In genomic region chr18:50286391-50287027, GRCh38 we compare ENCODE assay signal across 1 cellular context.
A peak's percentile ranks its signal among the peaks of the same experiment; 100 is the strongest.
TF ChIP-seq lines count a peak whose summit lies in the region.

No MANE protein-coding gene starts in this region.

TF ChIP-seq in HEK293, 187 proteins besides CTCF, POLR2A, EP300 and RAD21 (continued from another document):
- 0 out of 2 replicates have a peak, but pooled peaks have one; percentile 21 for TF ChIP-seq ZBTB11 (tag by site-specific recombination; conservative IDR thresholded peaks at IDR 0.05; ENCODE audit: low read depth)
- peak; percentile 17 for TF ChIP-seq ZBTB26 (tag by site-specific recombination; optimal IDR thresholded peaks at IDR 0.05)
- TF ChIP-seq ZNF529 (tag by site-specific recombination; IDR thresholded peaks at IDR 0.05; ENCODE audit: insufficient replicate concordance), result no peak
- peak; percentile 54; the same call in 1 of the 2 replicates for TF ChIP-seq KLF16 (tag by site-specific recombination; IDR thresholded peaks at IDR 0.05)
- peak; percentile 93 for TF ChIP-seq SP3 (tag by site-specific recombination; IDR thresholded peaks at IDR 0.05)
- no peak for TF ChIP-seq ZNF555 (tag by site-specific recombination; conservative IDR thresholded peaks at IDR 0.05)
- TF ChIP-seq KLF7 (tag by site-specific recombination; IDR thresholded peaks at IDR 0.05; ENCODE audit: borderline replicate concordance), result peak; percentile 69
- peak; percentile 94 for TF ChIP-seq KLF9 (tag by site-specific recombination; IDR thresholded peaks at IDR 0.05; ENCODE audit: low read depth)
- TF ChIP-seq KLF1 (tag by site-specific recombination; IDR thresholded peaks at IDR 0.05), result peak; percentile 95
- no peak for TF ChIP-seq PRDM1 (tag by site-specific recombination; IDR thresholded peaks at IDR 0.05)
- TF ChIP-seq ZNF354C (tag by site-specific recombination; IDR thresholded peaks at IDR 0.05; ENCODE audit: borderline replicate concordance, low read depth), result no peak
- TF ChIP-seq GLI2 (tag by site-specific recombination; IDR thresholded peaks at IDR 0.05; ENCODE audit: borderline replicate concordance, low read depth), result no peak
- TF ChIP-seq GLIS2 (tag by site-specific recombination; IDR thresholded peaks at IDR 0.05), result peak; percentile 31
- no peak for TF ChIP-seq ZBTB44 (tag by site-specific recombination; IDR thresholded peaks at IDR 0.05)
- TF ChIP-seq ZNF433 (tag by site-specific recombination; IDR thresholded peaks at IDR 0.05; ENCODE audit: low read depth), result no peak
- peak; percentile 85 for TF ChIP-seq SP2 (tag by site-specific recombination; IDR thresholded peaks at IDR 0.05)
- no peak for TF ChIP-seq ZNF530 (tag by site-specific recombination; IDR thresholded peaks at IDR 0.05; ENCODE audit: low read depth)
- TF ChIP-seq GLIS1 (tag by site-specific recombination; IDR thresholded peaks at IDR 0.05), result no peak; the same call in 1 of the 2 replicates
- TF ChIP-seq KLF17 (tag by site-specific recombination; IDR thresholded peaks at IDR 0.05), result peak; percentile 36; the same call in 1 of the 2 replicates
- TF ChIP-seq ZNF510 (tag by site-specific recombination; IDR thresholded peaks at IDR 0.05; ENCODE audit: insufficient replicate concordance), result no peak
- TF ChIP-seq ZNF10 (tag by site-specific recombination; IDR thresholded peaks at IDR 0.05), result peak; percentile 43; the same call in 1 of the 2 replicates
- TF ChIP-seq ZNF585B (tag by site-specific recombination; IDR thresholded peaks at IDR 0.05), result no peak
- peak; percentile 89 for TF ChIP-seq PRDM10 (tag by site-specific recombination; IDR thresholded peaks at IDR 0.05)
- no peak; the same call in 1 of the 2 replicates for TF ChIP-seq ZBTB20 (tag by site-specific recombination; IDR thresholded peaks at IDR 0.05)
- no peak for TF ChIP-seq ZSCAN5A (tag by site-specific recombination; IDR thresholded peaks at IDR 0.05)
- TF ChIP-seq IKZF3 (tag by site-specific recombination; IDR thresholded peaks at IDR 0.05), result no peak; the same call in 1 of the 2 replicates
- no peak; the same call in 1 of the 2 replicates for TF ChIP-seq ZBTB48 (tag by site-specific recombination; IDR thresholded peaks at IDR 0.05)
- TF ChIP-seq ZBTB17 (tag by site-specific recombination; IDR thresholded peaks at IDR 0.05), result peak; percentile 66
- no peak for TF ChIP-seq ZNF391 (tag by site-specific recombination; IDR thresholded peaks at IDR 0.05; ENCODE audit: borderline replicate concordance, low read depth)
- TF ChIP-seq ZNF785 (tag by site-specific recombination; IDR thresholded peaks at IDR 0.05), result no peak
- TF ChIP-seq ZSCAN4 (tag by site-specific recombination; IDR thresholded peaks at IDR 0.05), result no peak; the same call in 1 of the 2 replicates
- peak; percentile 12; the same call in 1 of the 2 replicates for TF ChIP-seq ZNF76 (tag by site-specific recombination; IDR thresholded peaks at IDR 0.05; ENCODE audit: borderline replicate concordance, low read depth)
- TF ChIP-seq ZNF768 (tag by site-specific recombination; IDR thresholded peaks at IDR 0.05), result no peak
- TF ChIP-seq ZBTB6 (tag by site-specific recombination; IDR thresholded peaks at IDR 0.05), result no peak
- TF ChIP-seq ZNF16 (tag by site-specific recombination; IDR thresholded peaks at IDR 0.05; ENCODE audit: low read depth), result no peak
TF ChIP-seq in HEK293: peak in this region for 16.
